11 cellular contexts compared by ENCODE assay signal in genomic region chr9:34744295-34745221, GRCh38. TPM values are rescaled to one million over a fixed set of nuclear protein-coding genes. Genes with fewer than 3 reads are reported as not detected.
A peak's percentile ranks its signal among the peaks of the same experiment; 100 is the strongest.
DNase-seq lines count a peak whose midpoint lies in the region; ATAC-seq, FAIRE-seq and TF ChIP-seq lines count a peak whose summit lies in the region.
"Had no signal": no experiment of that assay in that cellular context is flagged by ENCODE, and none has a peak within 500 bp of the region (broad histone marks: within the 10 kb centered on the region; RNA-seq: fewer than 3 reads in every experiment).

No MANE protein-coding gene starts in this region.

- H3K4me1 ChIP-seq in colonic mucosa (no peaks in the 10 kb centered on the region), muscle layer of duodenum (ENCODE audit: control insufficient read depth in 1 of 2, insufficient read depth in 2 of 2, low read length in 2 of 2) (peaks cover 0 to 4% of the 10 kb centered on the region in 2 donors)

- H3K27ac ChIP-seq in colonic mucosa (no peak overlapping the region), muscle layer of duodenum (ENCODE audit: low read length) (peak overlapping the region; percentile 11)
- H3K27ac ChIP-seq: gastroesophageal sphincter had no signal

- H3K9ac ChIP-seq in colonic mucosa (ENCODE audit: low read depth in 2 of 2, low read length in 2 of 2) = no peak overlapping the region

- no peak overlapping the region for H3K4me3 ChIP-seq in colonic mucosa
- H3K4me3 ChIP-seq in muscle layer of duodenum (ENCODE audit: low read depth in 1 of 2, low read length in 2 of 2) = no peak overlapping the region
- H3K4me3 ChIP-seq: gastroesophageal sphincter had no signal

- DNase-seq in D341Med (ENCODE audit: low spot score) = peak; percentile 49
- DNase-seq in NCI-H2029 treated with DMSO at 0.1 percent for 48 hours (lab: John Stamatoyannopoulos, UW) = peak; percentile 38
- peak; percentile 22 for DNase-seq in colonic mucosa
- DNase-seq in GM12891 (ENCODE audit: insufficient read length, low spot score) = no peak
- no peak for DNase-seq in NAMALWA (ENCODE audit: low spot score)
- DNase-seq: activated naive CD4-positive, alpha-beta T cell treated with anti-CD3 and anti-CD28 coated beads for 36 hours had no signal

- TF ChIP-seq POLR2A in GM12891 (IDR thresholded peaks at IDR 0.05; ENCODE audit: low read depth, low read length) = no peak

- ATAC-seq in GM18519 (IDR thresholded peaks at IDR 0.05; ENCODE audit: low FRiP score, unreplicated experiment) = no peak
- ATAC-seq in HG02970 (IDR thresholded peaks at IDR 0.05; ENCODE audit: low FRiP score, unreplicated experiment) = no peak
- ATAC-seq: gastroesophageal sphincter had no signal

- no peak for FAIRE-seq in GM12891 (lab: Jason Lieb, UNC)

- no peak for TF ChIP-seq CTCF in colonic mucosa (IDR thresholded peaks at IDR 0.05)

- H3K36me3 ChIP-seq in colonic mucosa (no peaks in the 10 kb centered on the region), muscle layer of duodenum (ENCODE audit: control insufficient read depth in 1 of 2, insufficient read depth in 2 of 2, low read length in 2 of 2) (no peaks in the 10 kb centered on the region)
- H3K36me3 ChIP-seq: gastroesophageal sphincter had no signal

- H3K27me3 ChIP-seq in colonic mucosa (no peaks in the 10 kb centered on the region), muscle layer of duodenum (ENCODE audit: low read depth, low read length) (no peaks in the 10 kb centered on the region)

- no peaks in the 10 kb centered on the region for H3K9me3 ChIP-seq in colonic mucosa
- H3K9me3 ChIP-seq in muscle layer of duodenum (ENCODE audit: control insufficient read depth in 1 of 2, low read length in 2 of 2) = peaks cover 0 to 2% of the 10 kb centered on the region in 2 donors

- intact Hi-C loops in colonic mucosa (cut with DNase I) = no loop called here

TF ChIP-seq in GM12891, 5 proteins besides CTCF, POLR2A, EP300 and RAD21:
- TF ChIP-seq TAF1 (IDR thresholded peaks at IDR 0.05; ENCODE audit: low read depth, low read length) (no peak), PAX5 (IDR thresholded peaks at IDR 0.05; ENCODE audit: insufficient read depth, low read length, severe bottlenecking) (no peak)

RNA-seq across cellular contexts. Expression of gene CCL21, which starts 34.6 kb away (rescaled TPM):
- total RNA-seq in colonic mucosa = 10 to 100 TPM; 27.3 to 42.2 TPM
- not detected for polyA plus RNA-seq in GM12891 (2012; ENCODE audit: low read depth, missing spikeins)
- total RNA-seq: activated naive CD4-positive, alpha-beta T cell treated with anti-CD3 and anti-CD28 coated beads for 36 hours; NCI-H460 had no signal

RNA-seq across cellular contexts. Expression of gene CCL19, which starts 53.5 kb away (rescaled TPM):
- total RNA-seq in colonic mucosa = 1 to 10 TPM; 2.2 to 5.0 TPM
- polyA plus RNA-seq in GM12891 (2012; ENCODE audit: low read depth, missing spikeins) = 0.24 TPM
- total RNA-seq: activated naive CD4-positive, alpha-beta T cell treated with anti-CD3 and anti-CD28 coated beads for 36 hours; NCI-H460 had no signal

Comparison
In these comparisons a context has a peak if more than half of its experiments do, and no peak if none do; other contexts are left out.
1. DNase-seq: peak in D341Med (single experiment), NCI-H2029 treated with DMSO at 0.1 percent for 48 hours (single experiment) and colonic mucosa (single experiment); none in GM12891 (single experiment) and NAMALWA (single experiment).